In the genomic region with DNA sequence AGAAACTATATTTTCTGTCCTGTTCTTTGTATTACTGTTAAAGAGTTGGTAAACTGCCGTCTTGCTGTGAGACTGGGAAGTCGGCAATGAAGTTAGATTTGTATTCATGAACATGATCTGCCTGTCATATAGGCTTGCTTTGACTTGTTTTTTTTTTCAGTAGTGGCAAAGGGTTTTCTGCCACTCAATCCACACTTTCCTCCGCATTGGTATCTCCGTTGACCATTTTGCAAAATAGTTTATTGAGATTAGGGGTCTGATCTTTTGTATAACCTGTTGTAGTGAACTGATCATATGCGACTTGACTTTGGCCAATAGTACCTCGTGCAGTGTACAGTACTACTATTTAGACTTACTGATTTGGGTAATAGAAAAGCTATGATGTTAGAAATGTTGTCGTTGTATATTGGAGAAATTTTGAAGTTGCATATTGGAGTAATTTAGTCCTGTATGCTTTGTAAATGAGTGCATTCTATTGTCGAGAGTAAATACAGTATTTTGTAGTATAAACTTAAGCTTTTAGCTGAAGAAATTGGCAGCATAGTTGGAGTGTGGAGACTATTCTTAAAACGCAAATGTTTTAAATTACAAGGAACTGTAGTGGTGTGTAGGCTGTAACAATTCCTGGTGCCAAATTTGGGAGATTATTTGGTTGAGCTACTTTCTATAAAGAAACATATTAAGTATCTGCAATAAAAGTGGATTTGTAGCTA, we compare ENCODE assay signal across 9 cellular contexts. TPM values are rescaled to one million over a fixed set of nuclear protein-coding genes. Genes with fewer than 3 reads are reported as not detected.
DNase-seq lines count a peak whose midpoint lies in the region; ATAC-seq, FAIRE-seq and TF ChIP-seq lines count a peak whose summit lies in the region.
"Had no signal": no experiment of that assay in that cellular context is flagged by ENCODE, and none has a peak within 500 bp of the region (broad histone marks: within the 10 kb centered on the region; RNA-seq: fewer than 3 reads in every experiment).

No MANE protein-coding gene starts in this region.

- peak overlapping the region; percentile 84 to 85 for H3K9ac ChIP-seq in kidney (ENCODE audit: low read length in 2 of 2)

- FAIRE-seq in kidney (lab: Jason Lieb, UNC), result no peak

- TF ChIP-seq POLR2A in tibial nerve (IDR thresholded peaks at IDR 0.05), result no peak

- peaks cover 4% of the 10 kb centered on the region for H3K36me3 ChIP-seq in WERI-Rb-1
- no peaks in the 10 kb centered on the region for H3K36me3 ChIP-seq in kidney (ENCODE audit: control insufficient read depth in 1 of 2, insufficient read depth in 2 of 2, low read length in 2 of 2)
- no peaks in the 10 kb centered on the region for H3K36me3 ChIP-seq in tibial nerve

- no peaks in the 10 kb centered on the region for H3K27me3 Mint-ChIP-seq in stimulated activated naive B cell treated with anti-CD40 and anti-IgM and Interleukin-4, amounts not matched to agents 10 μg/mL and 1 μg/mL and 100 μg/mL, for 72 hours
- no peaks in the 10 kb centered on the region for H3K27me3 Mint-ChIP-seq in activated T-helper 1 cell treated with anti-CD3 and anti-CD28 coated beads, Interleukin-12 subunit alpha, Interleukin-12 subunit beta, Interleukin-2, Interleukin-4 antibody, amounts not matched to agents 30 ng/mL and 10 ng/mL and 1 ng/mL, durations not matched to agents 14 hours and 24 hours and 36 hours (ENCODE audit: insufficient read depth)

- DNase-seq in NCI-H345 treated with DMSO at 0.1 percent for 48 hours (lab: John Stamatoyannopoulos, UW; ENCODE audit: unreplicated experiment) (peak; percentile 13), NCI-H345 (lab: John Stamatoyannopoulos, UW) (no peak), WERI-Rb-1 (no peak), kidney (no peak), tibial nerve (ENCODE audit: low spot score in 2 of 2) (no peak)
- no peak for DNase-seq in stimulated activated naive B cell treated with anti-CD40 and anti-IgM and Interleukin-4, amounts not matched to agents 10 μg/mL and 1 μg/mL and 100 μg/mL, for 72 hours
- DNase-seq in activated T-helper 1 cell treated with anti-CD3 and anti-CD28 coated beads, Interleukin-12 subunit alpha, Interleukin-12 subunit beta, Interleukin-2, Interleukin-4 antibody, amounts not matched to agents 30 ng/mL and 10 ng/mL and 1 ng/mL, durations not matched to agents 14 hours and 24 hours and 36 hours (ENCODE audit: low spot score), result no peak
- DNase-seq in activated naive CD4-positive, alpha-beta T cell (lab: John Stamatoyannopoulos, UW), result no peak
- DNase-seq: DMS153 had no signal

- no peak overlapping the region for H3K27ac Mint-ChIP-seq in stimulated activated naive B cell treated with anti-CD40 and anti-IgM and Interleukin-4, amounts not matched to agents 10 μg/mL and 1 μg/mL and 100 μg/mL, for 72 hours
- H3K27ac Mint-ChIP-seq in activated T-helper 1 cell treated with anti-CD3 and anti-CD28 coated beads, Interleukin-12 subunit alpha, Interleukin-12 subunit beta, Interleukin-2, Interleukin-4 antibody, amounts not matched to agents 30 ng/mL and 10 ng/mL and 1 ng/mL, durations not matched to agents 14 hours and 24 hours and 36 hours, result no peak overlapping the region

- TF ChIP-seq CTCF in WERI-Rb-1 (IDR thresholded peaks at IDR 0.05; ENCODE audit: low read depth, low read length) (no peak), kidney (IDR thresholded peaks at IDR 0.05; ENCODE audit: borderline replicate concordance, extremely low read depth, insufficient read depth) (no peak), tibial nerve (IDR thresholded peaks at IDR 0.05) (no peak)

- ATAC-seq in stimulated activated naive B cell treated with anti-CD40 and anti-IgM and Interleukin-4, amounts not matched to agents 10 μg/mL and 1 μg/mL and 100 μg/mL, for 72 hours (replicated peaks), result no peak

- H3K4me1 Mint-ChIP-seq in stimulated activated naive B cell treated with anti-CD40 and anti-IgM and Interleukin-4, amounts not matched to agents 10 μg/mL and 1 μg/mL and 100 μg/mL, for 72 hours, result peaks cover 13 to 25% of the 10 kb centered on the region in 2 donors
- H3K4me1 Mint-ChIP-seq in activated T-helper 1 cell treated with anti-CD3 and anti-CD28 coated beads, Interleukin-12 subunit alpha, Interleukin-12 subunit beta, Interleukin-2, Interleukin-4 antibody, amounts not matched to agents 30 ng/mL and 10 ng/mL and 1 ng/mL, durations not matched to agents 14 hours and 24 hours and 36 hours (ENCODE audit: low read depth), result peaks cover 8% of the 10 kb centered on the region

- WGBS in tibial nerve, 2 donors, result 3 to 8% methylated on average over 9 of the region's 9 CpGs

- intact Hi-C loops in kidney (cut with DNase I), result no loop called here
- intact Hi-C loops in activated T-helper 1 cell treated with anti-CD3 and anti-CD28 coated beads, Interleukin-12 subunit alpha, Interleukin-12 subunit beta, Interleukin-2, Interleukin-4 antibody, amounts not matched to agents 30 ng/mL and 10 ng/mL and 1 ng/mL, durations not matched to agents 14 hours and 24 hours and 36 hours (cut with micrococcal nuclease), result loop anchor here (2.0 to 5.0 kb wide), 4 partner anchors 90 to 1453 kb away; a partner anchor contains a TSS

- H3K4me3 Mint-ChIP-seq in stimulated activated naive B cell treated with anti-CD40 and anti-IgM and Interleukin-4, amounts not matched to agents 10 μg/mL and 1 μg/mL and 100 μg/mL, for 72 hours, result no peak overlapping the region
- H3K4me3 Mint-ChIP-seq in activated T-helper 1 cell treated with anti-CD3 and anti-CD28 coated beads, Interleukin-12 subunit alpha, Interleukin-12 subunit beta, Interleukin-2, Interleukin-4 antibody, amounts not matched to agents 30 ng/mL and 10 ng/mL and 1 ng/mL, durations not matched to agents 14 hours and 24 hours and 36 hours, result no peak overlapping the region

- H3K27me3 ChIP-seq in WERI-Rb-1 (ENCODE audit: insufficient read depth, low read depth, severe bottlenecking) (no peaks in the 10 kb centered on the region), tibial nerve (no peaks in the 10 kb centered on the region)

- H3K4me3 ChIP-seq in WERI-Rb-1 (ENCODE audit: low read depth, low read length), result peak overlapping the region; percentile 88
- H3K4me3 ChIP-seq in kidney (ENCODE audit: low read length in 2 of 2), result peak overlapping the region; percentile 80 to 86
- H3K4me3 ChIP-seq in tibial nerve, result peak overlapping the region; percentile 69 to 97 (median 86)

- no peaks in the 10 kb centered on the region for H3K9me3 Mint-ChIP-seq in stimulated activated naive B cell treated with anti-CD40 and anti-IgM and Interleukin-4, amounts not matched to agents 10 μg/mL and 1 μg/mL and 100 μg/mL, for 72 hours
- no peaks in the 10 kb centered on the region for H3K9me3 Mint-ChIP-seq in activated T-helper 1 cell treated with anti-CD3 and anti-CD28 coated beads, Interleukin-12 subunit alpha, Interleukin-12 subunit beta, Interleukin-2, Interleukin-4 antibody, amounts not matched to agents 30 ng/mL and 10 ng/mL and 1 ng/mL, durations not matched to agents 14 hours and 24 hours and 36 hours

- H3K9me3 ChIP-seq in WERI-Rb-1 (ENCODE audit: severe bottlenecking) (no peaks in the 10 kb centered on the region), kidney (ENCODE audit: control insufficient read depth in 1 of 2, low read length in 2 of 2) (no peaks in the 10 kb centered on the region), tibial nerve (no peaks in the 10 kb centered on the region)

- peaks cover 0 to 4% of the 10 kb centered on the region in 2 donors for H3K36me3 Mint-ChIP-seq in stimulated activated naive B cell treated with anti-CD40 and anti-IgM and Interleukin-4, amounts not matched to agents 10 μg/mL and 1 μg/mL and 100 μg/mL, for 72 hours
- H3K36me3 Mint-ChIP-seq in activated T-helper 1 cell treated with anti-CD3 and anti-CD28 coated beads, Interleukin-12 subunit alpha, Interleukin-12 subunit beta, Interleukin-2, Interleukin-4 antibody, amounts not matched to agents 30 ng/mL and 10 ng/mL and 1 ng/mL, durations not matched to agents 14 hours and 24 hours and 36 hours (ENCODE audit: low read depth), result peaks cover 2% of the 10 kb centered on the region

- no peak for TF ChIP-seq EP300 in tibial nerve (IDR thresholded peaks at IDR 0.05)

- peaks cover 6 to 9% of the 10 kb centered on the region in 2 donors for H3K4me1 ChIP-seq in kidney (ENCODE audit: control insufficient read depth in 1 of 2, insufficient read depth in 1 of 2, low read depth in 1 of 2, low read length in 2 of 2)
- peaks cover 0 to 48% (median 14%) of the 10 kb centered on the region in 4 donors for H3K4me1 ChIP-seq in tibial nerve

- H3K27ac ChIP-seq in WERI-Rb-1, result no peak overlapping the region
- no peak overlapping the region for H3K27ac ChIP-seq in kidney (ENCODE audit: low read depth in 2 of 2, low read length in 2 of 2)
- H3K27ac ChIP-seq in tibial nerve, result peak overlapping the region; percentile 40 to 99 (median 94)

RNA-seq across cellular contexts. Expression of a gene that starts 1.8 kb away (rescaled TPM):
- total RNA-seq in kidney (59.5 TPM), tibial nerve (100 to 1,000 TPM in 1 of 4 donors, 10 to 100 TPM in 3; 60.4 to 102 (median 72.5) TPM)
- polyA plus RNA-seq in kidney (ENCODE audit: insufficient read depth, low read depth, low replicate concordance), result 6.2 TPM
- 18.4 and 21.1 TPM in 2 replicates for total RNA-seq in activated T-helper 1 cell treated with anti-CD3 and anti-CD28 coated beads, Interleukin-12 subunit alpha, Interleukin-12 subunit beta, Interleukin-2, Interleukin-4 antibody, amounts not matched to agents 30 ng/mL and 10 ng/mL and 1 ng/mL, durations not matched to agents 14 hours and 24 hours and 36 hours

Comparison
In these comparisons a context has a peak if more than half of its experiments do, and no peak if none do; other contexts are left out.
1. H3K27ac ChIP-seq: peak in tibial nerve (4 of 4); none in WERI-Rb-1 (single experiment) and kidney (0 of 2).
2. Peak in every context shown above with its lines, with median percentiles within 50 percentile points of each other: H3K4me3 ChIP-seq.